Comparison of ENCODE assay signal across 10 cellular contexts in the genomic region with DNA sequence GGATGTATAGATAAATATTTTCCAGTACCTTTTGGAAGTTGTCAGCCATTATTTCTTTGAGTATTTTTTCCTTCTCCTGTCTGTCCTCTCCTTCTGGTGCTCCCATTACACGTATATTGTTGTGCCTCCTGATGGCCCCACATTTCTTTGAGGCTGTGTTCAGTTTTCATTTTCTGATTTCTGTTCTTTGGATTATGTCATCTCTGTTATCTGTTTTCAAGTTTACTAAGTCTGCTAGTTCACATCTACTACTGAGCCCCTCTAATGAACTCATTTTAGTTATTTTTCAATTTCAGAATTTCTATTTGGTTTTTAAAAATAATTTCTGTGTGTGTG.
DNase-seq lines count a peak whose midpoint lies in the region; ATAC-seq, FAIRE-seq and TF ChIP-seq lines count a peak whose summit lies in the region.
"Had no signal": no experiment of that assay in that cellular context is flagged by ENCODE, and none has a peak within 500 bp of the region (broad histone marks: within the 10 kb centered on the region; RNA-seq: fewer than 3 reads in every experiment).

No MANE protein-coding gene starts in this region.

- peak; percentile 67 for ATAC-seq in GM19023 (IDR thresholded peaks at IDR 0.05; ENCODE audit: unreplicated experiment)
- ATAC-seq in HG02642 (IDR thresholded peaks at IDR 0.05; ENCODE audit: poor library complexity, unreplicated experiment): peak; percentile 68
- peak; percentile 69 for ATAC-seq in HG03520 (IDR thresholded peaks at IDR 0.05; ENCODE audit: unreplicated experiment)

- no peak for TF ChIP-seq CTCF in GM10266 (IDR thresholded peaks at IDR 0.05; ENCODE audit: control insufficient read depth, insufficient read depth, low read depth, missing control alignments)

- peak; percentile 51 for DNase-seq in GM10266 (ENCODE audit: extremely low spot score)
- DNase-seq in RCC 7860 (ENCODE audit: low spot score): no peak
- no peak for DNase-seq in middle frontal gyrus (ENCODE audit: extremely low spot score, low spot score)
- DNase-seq in nucleus accumbens (lab: John Stamatoyannopoulos, UW): no peak
- no peak for DNase-seq in NCI-H748 treated with DMSO at 0.1 percent for 48 hours (lab: John Stamatoyannopoulos, UW)
- DNase-seq: activated CD4-positive, CD25-positive, alpha-beta regulatory T cell treated with anti-CD3 and anti-CD28 coated beads, Interleukin-2, amount 50 U/mL, for 72 hours; Caco-2 had no signal

- no peak for FAIRE-seq in RCC 7860 (lab: Jason Lieb, UNC)
